ENCODE assay signal across 1 cellular context in the genomic region with DNA sequence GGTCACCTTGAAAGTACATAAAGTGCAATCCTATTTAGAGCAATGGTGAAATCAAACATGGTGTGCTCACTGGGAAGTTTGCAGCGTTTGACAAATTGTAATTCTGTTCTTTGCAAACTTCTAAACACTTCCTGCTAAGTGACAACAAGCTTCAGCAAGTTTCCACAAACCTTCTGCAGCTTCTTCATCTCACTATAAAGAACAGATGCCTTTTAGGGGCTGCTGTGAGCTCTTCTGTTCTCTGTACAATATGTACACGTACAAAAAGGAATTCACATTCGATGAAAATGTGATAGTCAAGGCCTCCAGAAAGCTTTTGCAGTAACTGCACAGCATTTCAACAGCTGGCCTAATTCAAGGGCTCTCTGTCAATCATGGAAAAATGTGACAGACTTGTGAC.
TF ChIP-seq lines count a peak whose summit lies in the region.

No MANE protein-coding gene starts in this region.

TF ChIP-seq in GM12878, 131 proteins besides CTCF, POLR2A, EP300 and RAD21:
- TF ChIP-seq, protein P1, sequence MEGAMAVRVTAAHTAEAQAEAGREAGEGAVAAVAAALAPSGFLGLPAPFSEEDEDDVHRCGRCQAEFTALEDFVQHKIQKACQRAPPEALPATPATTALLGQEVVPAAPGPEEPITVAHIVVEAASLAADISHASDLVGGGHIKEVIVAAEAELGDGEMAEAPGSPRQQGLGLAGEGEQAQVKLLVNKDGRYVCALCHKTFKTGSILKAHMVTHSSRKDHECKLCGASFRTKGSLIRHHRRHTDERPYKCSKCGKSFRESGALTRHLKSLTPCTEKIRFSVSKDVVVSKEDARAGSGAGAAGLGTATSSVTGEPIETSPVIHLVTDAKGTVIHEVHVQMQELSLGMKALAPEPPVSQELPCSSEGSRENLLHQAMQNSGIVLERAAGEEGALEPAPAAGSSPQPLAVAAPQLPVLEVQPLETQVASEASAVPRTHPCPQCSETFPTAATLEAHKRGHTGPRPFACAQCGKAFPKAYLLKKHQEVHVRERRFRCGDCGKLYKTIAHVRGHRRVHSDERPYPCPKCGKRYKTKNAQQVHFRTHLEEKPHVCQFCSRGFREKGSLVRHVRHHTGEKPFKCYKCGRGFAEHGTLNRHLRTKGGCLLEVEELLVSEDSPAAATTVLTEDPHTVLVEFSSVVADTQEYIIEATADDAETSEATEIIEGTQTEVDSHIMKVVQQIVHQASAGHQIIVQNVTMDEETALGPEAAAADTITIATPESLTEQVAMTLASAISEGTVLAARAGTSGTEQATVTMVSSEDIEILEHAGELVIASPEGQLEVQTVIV (IDR thresholded peaks at IDR 0.05; ENCODE audit: borderline replicate concordance, partially characterized antibody) = no peak
- TF ChIP-seq HDAC2 (IDR thresholded peaks at IDR 0.05) = no peak
- no peak for TF ChIP-seq SMARCA5 (IDR thresholded peaks at IDR 0.05)
- TF ChIP-seq CBFB (IDR thresholded peaks at IDR 0.05; ENCODE audit: low read depth) = no peak
- no peak for TF ChIP-seq SIN3A (IDR thresholded peaks at IDR 0.05; ENCODE audit: low read depth, low read length)
- no peak for TF ChIP-seq SP1 (IDR thresholded peaks at IDR 0.05; ENCODE audit: low read depth, low read length)
- no peak for TF ChIP-seq TARDBP (IDR thresholded peaks at IDR 0.05; ENCODE audit: borderline replicate concordance)
- TF ChIP-seq, protein P2, sequence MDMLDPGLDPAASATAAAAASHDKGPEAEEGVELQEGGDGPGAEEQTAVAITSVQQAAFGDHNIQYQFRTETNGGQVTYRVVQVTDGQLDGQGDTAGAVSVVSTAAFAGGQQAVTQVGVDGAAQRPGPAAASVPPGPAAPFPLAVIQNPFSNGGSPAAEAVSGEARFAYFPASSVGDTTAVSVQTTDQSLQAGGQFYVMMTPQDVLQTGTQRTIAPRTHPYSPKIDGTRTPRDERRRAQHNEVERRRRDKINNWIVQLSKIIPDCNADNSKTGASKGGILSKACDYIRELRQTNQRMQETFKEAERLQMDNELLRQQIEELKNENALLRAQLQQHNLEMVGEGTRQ (IDR thresholded peaks at IDR 0.05; ENCODE audit: borderline replicate concordance, low read depth, low read length) = no peak
- TF ChIP-seq TCF12 (IDR thresholded peaks at IDR 0.05; ENCODE audit: low read depth, low read length) = no peak
- TF ChIP-seq ZBTB40 (IDR thresholded peaks at IDR 0.05; ENCODE audit: borderline replicate concordance) = no peak
- no peak for TF ChIP-seq CREB1 (IDR thresholded peaks at IDR 0.05; ENCODE audit: low read depth)
- no peak for TF ChIP-seq NRF1 (conservative IDR thresholded peaks at IDR 0.05; ENCODE audit: low read depth, low read length)
- no peak for TF ChIP-seq POU2F2 (IDR thresholded peaks at IDR 0.05; ENCODE audit: borderline replicate concordance, low read depth, low read length)
- TF ChIP-seq FOXK2 (IDR thresholded peaks at IDR 0.05) = no peak
